Comparison of ENCODE assay signal across 27 cellular contexts in the genomic region with DNA sequence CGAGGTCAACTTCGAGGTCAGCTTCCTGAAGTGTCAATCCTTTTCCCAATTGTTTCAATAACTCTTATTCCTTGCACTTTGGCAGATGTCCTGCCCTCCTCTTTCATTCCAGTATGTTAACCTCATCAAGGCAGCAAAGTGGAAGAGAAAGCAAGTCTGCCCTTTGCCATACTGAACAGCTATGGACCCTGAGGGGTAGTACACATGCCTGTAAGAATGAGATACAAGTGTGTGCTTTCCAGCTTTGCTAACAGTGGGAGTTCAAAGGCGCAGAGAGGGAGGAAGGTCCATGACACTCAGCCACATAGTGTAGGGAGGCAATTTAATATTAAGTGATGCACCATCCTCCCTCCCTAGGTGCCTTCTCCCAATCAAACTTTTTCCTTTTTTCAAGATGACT.
DNase-seq lines count a peak whose midpoint lies in the region; ATAC-seq, FAIRE-seq and TF ChIP-seq lines count a peak whose summit lies in the region.
"Had no signal": no experiment of that assay in that cellular context is flagged by ENCODE, and none has a peak within 500 bp of the region (broad histone marks: within the 10 kb centered on the region; RNA-seq: fewer than 3 reads in every experiment).

No MANE protein-coding gene starts in this region.

- no peak overlapping the region for H3K18ac ChIP-seq in trophoblast cell (ENCODE audit: low read length)

- WGBS in A549 (ENCODE audit: missing lambda C conversion rate) = 96% methylated on average over 3 of the region's 3 CpGs
- WGBS in trophoblast cell (ENCODE audit: extremely low coverage, insufficient coverage, insufficient read length) = no CpG with 5 or more reads among the region's 3 CpGs

- no TSS peak for BruUV-seq in Panc1 (replicated peaks; lab: Mats Ljungman, UMichigan)

- CTCF ChIA-PET in A549 (lab: Yijun Ruan, JAX) = interaction anchor here (1.1 kb wide), 1 partner anchor 136 kb away, joined by 4 read pairs; no protein-coding TSS in a partner anchor
- CTCF ChIA-PET in Panc1 (lab: Charles Lee) = no interaction called here

- no peak overlapping the region for H3K4ac ChIP-seq in trophoblast cell (ENCODE audit: low read depth, low read length)

- H3K79me1 ChIP-seq in trophoblast cell (ENCODE audit: low read length) = peaks cover 2% of the 10 kb centered on the region

- H3K36me3 Mint-ChIP-seq in astrocyte (ENCODE audit: low read depth, unreplicated experiment) = peaks cover 6% of the 10 kb centered on the region
- H3K36me3 Mint-ChIP-seq in activated naive CD4-positive, alpha-beta T cell treated with anti-CD3 and anti-CD28 coated beads, Interleukin-2, amount 50 U/mL, for 72 hours = peaks cover 0 to 14% of the 10 kb centered on the region in 2 donors

- H3K4me3 Mint-ChIP-seq in astrocyte (ENCODE audit: unreplicated experiment) = no peak overlapping the region
- H3K4me3 Mint-ChIP-seq: CD14-positive monocyte; CD4-positive, alpha-beta memory T cell; CD4-positive, CD25-positive, alpha-beta regulatory T cell; CD8-positive, alpha-beta memory T cell had no signal

- H3K9me3 Mint-ChIP-seq in astrocyte (ENCODE audit: unreplicated experiment) = no peaks in the 10 kb centered on the region
- H3K9me3 Mint-ChIP-seq in activated naive CD4-positive, alpha-beta T cell treated with anti-CD3 and anti-CD28 coated beads, Interleukin-2, amount 50 U/mL, for 72 hours = peaks cover 0 to 3% of the 10 kb centered on the region in 2 donors
- H3K9me3 Mint-ChIP-seq: CD4-positive, CD25-positive, alpha-beta regulatory T cell; CD8-positive, alpha-beta memory T cell had no signal

- TF ChIP-seq RAD21 in A549 (conservative IDR thresholded peaks at IDR 0.05 in 1 of 2, IDR thresholded peaks at IDR 0.05 in 1 of 2) = no peak

- H2BK120ac ChIP-seq in trophoblast cell (ENCODE audit: insufficient read depth, low read length, poor library complexity) = no peak overlapping the region

- ATAC-seq in A549 (no peak), Panc1 (0 out of 2 replicates have a peak, but pooled peaks have one; percentile 58)
- ATAC-seq in activated naive CD4-positive, alpha-beta T cell treated with anti-CD3 and anti-CD28 coated beads, Interleukin-2, amount 50 U/mL, for 72 hours = no peak
- ATAC-seq: GM12878 had no signal

- DNase-seq in A549 (ENCODE audit: low read depth in 1 of 2, low spot score in 1 of 2) = no peak
- DNase-seq in Panc1 (ENCODE audit: low read depth, low spot score) = no peak
- DNase-seq in astrocyte (ENCODE audit: low read depth) = no peak
- DNase-seq in trophoblast cell = peak; percentile 33 to 63
- DNase-seq in activated naive CD4-positive, alpha-beta T cell treated with anti-CD3 and anti-CD28 coated beads, Interleukin-2, amount 50 U/mL, for 72 hours (ENCODE audit: low spot score in 2 of 2) = no peak
- no peak for DNase-seq in NCI-H1436 (lab: John Stamatoyannopoulos, UW)
- DNase-seq in activated CD4-positive, alpha-beta T cell treated with anti-CD3 and anti-CD28 coated beads for 4 hours = no peak
- DNase-seq: ACHN; BE2C; C1 segment of cervical spinal cord; CD4-positive, alpha-beta memory T cell; CD4-positive, CD25-positive, alpha-beta regulatory T cell; CD8-positive, alpha-beta memory T cell; COR-L47; DMS 273 treated with DMSO at 0.1 percent for 48 hours; DMS153; DMS53; DMS79; DND-41; EL; GDM1 had no signal

- H4K8ac ChIP-seq in trophoblast cell (ENCODE audit: low read depth, low read length) = no peak overlapping the region

- H3K4me1 ChIP-seq in A549 (no peaks in the 10 kb centered on the region), Panc1 (ENCODE audit: control insufficient read depth, insufficient read depth, low read length) (peaks cover 6% of the 10 kb centered on the region), astrocyte (ENCODE audit: insufficient read depth, low read length) (no peaks in the 10 kb centered on the region), trophoblast cell (ENCODE audit: control insufficient read depth in 1 of 2, insufficient read depth in 2 of 2, low read length in 2 of 2) (peaks cover 3 to 8% of the 10 kb centered on the region in 2 experiments)
- H3K4me1 ChIP-seq: BE2C, BLaER1 had no signal

- in situ Hi-C loops in Panc1 (cut with HindIII; ENCODE audit: low pct_unique_long_range_greater_than_20kb, low sequenced_read_pairs) = no loop called here

- H3K4me2 ChIP-seq in A549 (no peak overlapping the region), astrocyte (ENCODE audit: low read length) (no peak overlapping the region), trophoblast cell (ENCODE audit: low read length) (no peak overlapping the region)
- H3K4me2 ChIP-seq: BLaER1 had no signal

- H3K36me3 ChIP-seq in Panc1 (ENCODE audit: control insufficient read depth, insufficient read depth, low read length) (peaks cover 3% of the 10 kb centered on the region; the same call in 1 of the 2 replicates), astrocyte (ENCODE audit: insufficient read depth, low read length) (peaks cover 3% of the 10 kb centered on the region), trophoblast cell (ENCODE audit: control insufficient read depth in 1 of 2, insufficient read depth in 2 of 2, low read length in 2 of 2) (peaks cover 9 to 19% of the 10 kb centered on the region in 2 experiments)
- H3K36me3 ChIP-seq: BE2C had no signal

- H3K14ac ChIP-seq in trophoblast cell (ENCODE audit: low read length) = no peak overlapping the region

- no peak overlapping the region for H3K27ac ChIP-seq in A549
- peak overlapping the region; percentile 23; the same call in 1 of the 2 replicates for H3K27ac ChIP-seq in Panc1 (ENCODE audit: low read length)
- H3K27ac ChIP-seq in astrocyte (ENCODE audit: low read depth, low read length) = no peak overlapping the region
- peak overlapping the region; percentile 58 for H3K27ac ChIP-seq in trophoblast cell (ENCODE audit: low read depth, low read length)
- H3K27ac ChIP-seq: 22Rv1, BLaER1 had no signal

- TF ChIP-seq CTCF in A549 (IDR thresholded peaks at IDR 0.05) (no peak), Panc1 (IDR thresholded peaks at IDR 0.05) (no peak), astrocyte (IDR thresholded peaks at IDR 0.05; ENCODE audit: insufficient read depth, low read depth, low read length) (no peak)

- H3K27me3 ChIP-seq in Panc1 (ENCODE audit: control insufficient read depth, insufficient read depth, low read length) (no peaks in the 10 kb centered on the region), astrocyte (ENCODE audit: insufficient read depth, low read length) (no peaks in the 10 kb centered on the region), trophoblast cell (ENCODE audit: insufficient read depth, low read length) (no peaks in the 10 kb centered on the region)
- H3K27me3 ChIP-seq: BE2C had no signal

- FAIRE-seq in A549 (lab: Jason Lieb, UNC) (peak; percentile 65), astrocyte (lab: Jason Lieb, UNC) (peak; percentile 94)
- FAIRE-seq: GM12878, GM12892, GM18507 had no signal

- no peaks in the 10 kb centered on the region for H3K27me3 Mint-ChIP-seq in astrocyte (ENCODE audit: low read depth, unreplicated experiment)
- H3K27me3 Mint-ChIP-seq: CD4-positive, alpha-beta memory T cell; CD4-positive, CD25-positive, alpha-beta regulatory T cell had no signal

- H3K23ac ChIP-seq in trophoblast cell (ENCODE audit: low read length) = no peak overlapping the region

- H2AFZ ChIP-seq in astrocyte (ENCODE audit: low read depth, low read length) = no peak overlapping the region
- no peak overlapping the region for H2AFZ ChIP-seq in trophoblast cell (ENCODE audit: insufficient read depth, low read length, poor library complexity)

- H4K91ac ChIP-seq in trophoblast cell (ENCODE audit: low read depth, low read length) = no peak overlapping the region

- no peaks in the 10 kb centered on the region for H3K4me1 Mint-ChIP-seq in astrocyte (ENCODE audit: low read depth, unreplicated experiment)
- H3K4me1 Mint-ChIP-seq: CD14-positive monocyte; CD8-positive, alpha-beta memory T cell had no signal

- H3K9me3 ChIP-seq in A549 (no peaks in the 10 kb centered on the region), Panc1 (ENCODE audit: control insufficient read depth, insufficient read depth, low read depth, low read length) (no peaks in the 10 kb centered on the region), astrocyte (ENCODE audit: insufficient read depth, low read depth, low read length) (no peaks in the 10 kb centered on the region), trophoblast cell (ENCODE audit: insufficient read depth, low read depth, low read length) (no peaks in the 10 kb centered on the region)
- H3K9me3 ChIP-seq: BE2C had no signal

- H3K9ac ChIP-seq in astrocyte (ENCODE audit: low read length) (no peak overlapping the region), trophoblast cell (ENCODE audit: low read length) (no peak overlapping the region)
- H3K9ac ChIP-seq: BLaER1 had no signal

- H3K79me2 ChIP-seq in astrocyte (ENCODE audit: insufficient read depth, low read length) (no peaks in the 10 kb centered on the region), trophoblast cell (ENCODE audit: control insufficient read depth, insufficient read depth, low read length, poor library complexity) (no peaks in the 10 kb centered on the region)

- H2BK5ac ChIP-seq in trophoblast cell (ENCODE audit: low read depth, low read length, poor library complexity) = no peak overlapping the region

- no peak overlapping the region for H2BK12ac ChIP-seq in trophoblast cell (ENCODE audit: low read length)

- POLR2A ChIA-PET in A549 (lab: Yijun Ruan, JAX) = no interaction called here
- POLR2A ChIA-PET in Panc1 (lab: Charles Lee) = no interaction called here

- H4K12ac ChIP-seq in trophoblast cell (ENCODE audit: low read depth, low read length) = no peak overlapping the region

- H3K4me3 ChIP-seq in A549 (no peak overlapping the region), Panc1 (ENCODE audit: low read depth in 2 of 2, low read length in 2 of 2) (no peak overlapping the region), astrocyte (ENCODE audit: insufficient read depth, low read depth, low read length) (no peak overlapping the region), trophoblast cell (ENCODE audit: low read depth, low read length) (no peak overlapping the region)
- H3K4me3 ChIP-seq: BLaER1, GM12878 had no signal

- intact Hi-C loops in Panc1 (cut with micrococcal nuclease; ENCODE audit: unreplicated experiment) = no loop called here

- no peaks in the 10 kb centered on the region for H4K20me1 ChIP-seq in astrocyte (ENCODE audit: insufficient read depth, low read length)

- H3K27ac Mint-ChIP-seq in astrocyte (ENCODE audit: unreplicated experiment) = no peak overlapping the region
- H3K27ac Mint-ChIP-seq in activated naive CD4-positive, alpha-beta T cell treated with anti-CD3 and anti-CD28 coated beads, Interleukin-2, amount 50 U/mL, for 72 hours = no peak overlapping the region
- H3K27ac Mint-ChIP-seq: CD4-positive, CD25-positive, alpha-beta regulatory T cell; CD8-positive, alpha-beta memory T cell had no signal

- H2AK5ac ChIP-seq in trophoblast cell (ENCODE audit: low read length) = no peak overlapping the region

- no peak for TF ChIP-seq EP300 in A549 (IDR thresholded peaks at IDR 0.05)

- TF ChIP-seq POLR2A in A549 (IDR thresholded peaks at IDR 0.05; ENCODE audit: low read length) = no peak

TF ChIP-seq in A549, 52 proteins besides CTCF, POLR2A, EP300 and RAD21 (continues in another document):
- TF ChIP-seq KDM1A (IDR thresholded peaks at IDR 0.05; ENCODE audit: low read depth) (no peak), NR3C1 (IDR thresholded peaks at IDR 0.05) (no peak), ZSCAN20 (CRISPR knock-in tag; IDR thresholded peaks at IDR 0.05) (no peak)

Comparison
In these comparisons a context has a peak if more than half of its experiments do, and no peak if none do; other contexts are left out.
1. DNase-seq: peak in trophoblast cell (2 of 2); none in A549 (0 of 2), Panc1 (single experiment), astrocyte (single experiment), activated naive CD4-positive, alpha-beta T cell treated with anti-CD3 and anti-CD28 coated beads, Interleukin-2, amount 50 U/mL, for 72 hours (0 of 2), NCI-H1436 (single experiment) and activated CD4-positive, alpha-beta T cell treated with anti-CD3 and anti-CD28 coated beads for 4 hours (0 of 2).
2. H3K27ac ChIP-seq: peak in Panc1 (single experiment) and trophoblast cell (single experiment); none in A549 (0 of 2) and astrocyte (single experiment).